Comparison of ENCODE assay signal across 10 cellular contexts in the genomic region with DNA sequence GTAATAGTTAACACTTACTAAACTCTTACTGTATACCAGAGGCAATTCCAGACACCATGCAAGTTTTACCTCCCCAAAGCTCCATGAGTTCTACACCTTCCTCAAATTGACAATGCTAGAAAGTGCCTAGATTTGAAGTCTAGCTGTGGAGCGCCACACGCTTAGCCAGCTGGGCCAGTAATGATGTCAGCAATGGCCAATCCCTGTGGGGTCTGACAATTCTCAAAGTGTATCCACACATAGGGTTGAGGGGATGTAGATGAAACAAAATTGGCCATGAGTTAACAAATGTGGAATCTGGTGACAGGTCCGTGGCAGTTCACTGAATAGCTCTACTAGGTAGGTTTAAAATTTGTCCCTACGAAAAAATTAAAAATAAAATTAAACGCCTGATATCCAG. TPM values are rescaled to one million over a fixed set of nuclear protein-coding genes. Genes with fewer than 3 reads are reported as not detected.
DNase-seq lines count a peak whose midpoint lies in the region; ATAC-seq and TF ChIP-seq lines count a peak whose summit lies in the region.
"Had no signal": no experiment of that assay in that cellular context is flagged by ENCODE, and none has a peak within 500 bp of the region (broad histone marks: within the 10 kb centered on the region; RNA-seq: fewer than 3 reads in every experiment).

No MANE protein-coding gene starts in this region.

- H3K4me1 ChIP-seq in left ventricle myocardium inferior (peaks cover 28% of the 10 kb centered on the region), upper lobe of right lung (peaks cover 14% of the 10 kb centered on the region)

- peaks cover 11% of the 10 kb centered on the region for H3K4me1 Mint-ChIP-seq in activated CD8-positive, alpha-beta T cell treated with anti-CD3 and anti-CD28 coated beads, Interleukin-2, amount 10 ng/mL, durations not matched to agents 7 days and 5 days (ENCODE audit: low read depth)
- peaks cover 17 to 20% of the 10 kb centered on the region in 2 donors for H3K4me1 Mint-ChIP-seq in immature natural killer cell

- H3K9me3 Mint-ChIP-seq in activated CD8-positive, alpha-beta T cell treated with anti-CD3 and anti-CD28 coated beads, Interleukin-2, amount 10 ng/mL, durations not matched to agents 7 days and 5 days (ENCODE audit: insufficient read depth), result no peaks in the 10 kb centered on the region
- H3K9me3 Mint-ChIP-seq in immature natural killer cell, result no peaks in the 10 kb centered on the region

- CTCF ChIA-PET in activated CD8-positive, alpha-beta T cell treated with anti-CD3 and anti-CD28 coated beads, Interleukin-2, amount 10 ng/mL, durations not matched to agents 7 days and 5 days (lab: Charles Lee), result interaction anchor here (1.1 to 3.6 kb wide), 4 partner anchors 10 to 120 kb away, joined by 3 to 51 read pairs (median 6); no protein-coding TSS in a partner anchor
- CTCF ChIA-PET in HEK293T (lab: Yijun Ruan, JAX), result interaction anchor here (4.0 kb wide), 1 partner anchor 15 kb away, joined by 12 read pairs; no protein-coding TSS in a partner anchor

- no peak for TF ChIP-seq CTCF in left ventricle myocardium inferior (IDR thresholded peaks at IDR 0.05; ENCODE audit: borderline replicate concordance)
- no peak for TF ChIP-seq CTCF in upper lobe of right lung (IDR thresholded peaks at IDR 0.05)

- H3K36me3 ChIP-seq in left ventricle myocardium inferior (no peaks in the 10 kb centered on the region), upper lobe of right lung (no peaks in the 10 kb centered on the region)

- no peaks in the 10 kb centered on the region for H3K9me3 ChIP-seq in left ventricle myocardium inferior (replicated peaks)
- no peaks in the 10 kb centered on the region for H3K9me3 ChIP-seq in upper lobe of right lung
- H3K9me3 ChIP-seq: testis had no signal

- intact Hi-C loops in left ventricle myocardium inferior (cut with micrococcal nuclease) (no loop called here), Right ventricle myocardium inferior (cut with DNase I) (no loop called here), upper lobe of right lung (cut with DNase I) (no loop called here)

- H3K4me3 ChIP-seq in left ventricle myocardium inferior (peak overlapping the region; percentile 95), upper lobe of right lung (peak overlapping the region; percentile 80)

- peaks cover 4% of the 10 kb centered on the region for H3K36me3 Mint-ChIP-seq in activated CD8-positive, alpha-beta T cell treated with anti-CD3 and anti-CD28 coated beads, Interleukin-2, amount 10 ng/mL, durations not matched to agents 7 days and 5 days (ENCODE audit: low read depth)
- H3K36me3 Mint-ChIP-seq in immature natural killer cell, result peaks cover 0 to 9% (median 0%) of the 10 kb centered on the region in 3 donors

- no peak for ATAC-seq in Right ventricle myocardium inferior
- ATAC-seq in activated CD8-positive, alpha-beta T cell treated with anti-CD3 and anti-CD28 coated beads, Interleukin-2, amount 10 ng/mL, durations not matched to agents 7 days and 5 days, result no peak
- no peak for ATAC-seq in upper lobe of right lung

- DNase-seq in left ventricle myocardium inferior, result no peak
- DNase-seq in Right ventricle myocardium inferior (ENCODE audit: missing footprints), result no peak
- DNase-seq in activated CD8-positive, alpha-beta T cell treated with anti-CD3 and anti-CD28 coated beads, Interleukin-2, amount 10 ng/mL, durations not matched to agents 7 days and 5 days, result no peak
- DNase-seq in immature natural killer cell, result no peak
- DNase-seq in upper lobe of right lung, result no peak
- DNase-seq in Ammon's horn (ENCODE audit: low spot score), result no peak
- no peak for DNase-seq in mucosa of gallbladder (ENCODE audit: low spot score)
- no peak for DNase-seq in HEK293T (ENCODE audit: extremely low spot score)
- DNase-seq: activated CD4-positive, CD25-positive, alpha-beta regulatory T cell treated with anti-CD3 and anti-CD28 coated beads, Interleukin-2, amount 50 U/mL, for 72 hours; testis had no signal

- H3K27me3 ChIP-seq in left ventricle myocardium inferior (ENCODE audit: low read depth) (no peaks in the 10 kb centered on the region), upper lobe of right lung (no peaks in the 10 kb centered on the region)
- H3K27me3 ChIP-seq: testis had no signal

- POLR2A ChIA-PET in activated CD8-positive, alpha-beta T cell treated with anti-CD3 and anti-CD28 coated beads, Interleukin-2, amount 10 ng/mL, durations not matched to agents 7 days and 5 days (lab: Charles Lee), result interaction anchor here (1.5 to 2.6 kb wide), 4 partner anchors 13 to 37 kb away, joined by 5 to 18 read pairs (median 7); a partner anchor contains a TSS
- POLR2A ChIA-PET in HEK293T (lab: Yijun Ruan, JAX), result interaction anchor here (0.8 to 3.4 kb wide), 6 partner anchors 14 to 151 kb away, joined by 3 to 21 read pairs (median 6); a partner anchor contains a TSS

- H3K27ac ChIP-seq in left ventricle myocardium inferior (replicated peaks) (no peak overlapping the region), upper lobe of right lung (no peak overlapping the region)

- H3K27ac Mint-ChIP-seq in activated CD8-positive, alpha-beta T cell treated with anti-CD3 and anti-CD28 coated beads, Interleukin-2, amount 10 ng/mL, durations not matched to agents 7 days and 5 days, result no peak overlapping the region
- H3K27ac Mint-ChIP-seq in immature natural killer cell, result no peak overlapping the region

- peak overlapping the region; percentile 99 for H3K4me3 Mint-ChIP-seq in activated CD8-positive, alpha-beta T cell treated with anti-CD3 and anti-CD28 coated beads, Interleukin-2, amount 10 ng/mL, durations not matched to agents 7 days and 5 days
- peak overlapping the region; percentile 93 to 100 (median 98) for H3K4me3 Mint-ChIP-seq in immature natural killer cell

- H3K27me3 Mint-ChIP-seq in activated CD8-positive, alpha-beta T cell treated with anti-CD3 and anti-CD28 coated beads, Interleukin-2, amount 10 ng/mL, durations not matched to agents 7 days and 5 days (ENCODE audit: low read depth), result peaks cover 10% of the 10 kb centered on the region
- peaks cover 2 to 4% (median 4%) of the 10 kb centered on the region in 3 donors for H3K27me3 Mint-ChIP-seq in immature natural killer cell (ENCODE audit: low read depth in 3 of 3)

TF ChIP-seq in HEK293T, 16 proteins besides CTCF, POLR2A, EP300 and RAD21:
- TF ChIP-seq ELF4 (IDR thresholded peaks at IDR 0.05) (no peak), ARNT (IDR thresholded peaks at IDR 0.05) (no peak), ZNF384 (IDR thresholded peaks at IDR 0.05) (no peak), FOXA1 (IDR thresholded peaks at IDR 0.05) (no peak), HDGF (IDR thresholded peaks at IDR 0.05; ENCODE audit: borderline replicate concordance) (no peak), NFRKB (IDR thresholded peaks at IDR 0.05) (no peak), LEF1 (IDR thresholded peaks at IDR 0.05; ENCODE audit: borderline replicate concordance) (no peak), TARDBP (IDR thresholded peaks at IDR 0.05) (no peak)
TF ChIP-seq in HEK293T: peak in this region for 0.

RNA-seq across cellular contexts. Expression of a gene that starts 1.3 kb away (rescaled TPM):
- total RNA-seq in left ventricle myocardium inferior, result 6.3 TPM
- total RNA-seq in Right ventricle myocardium inferior, result 5.8 TPM
- 1 to 10 TPM; 8.7 to 9.0 TPM for total RNA-seq in activated CD8-positive, alpha-beta T cell treated with anti-CD3 and anti-CD28 coated beads, Interleukin-2, amount 10 ng/mL, durations not matched to agents 7 days and 5 days
- polyA plus RNA-seq in immature natural killer cell, result 1 to 10 TPM in 2 of 3 donors, not detected in 1; 2.7 to 5.1 TPM
- 8.3 TPM for total RNA-seq in upper lobe of right lung
- total RNA-seq in mucosa of gallbladder, result 12.3 TPM

RNA-seq across cellular contexts. Expression of a gene that starts 28.9 kb away (rescaled TPM):
- not detected for total RNA-seq in left ventricle myocardium inferior
- 0.08 TPM for total RNA-seq in Right ventricle myocardium inferior
- total RNA-seq in activated CD8-positive, alpha-beta T cell treated with anti-CD3 and anti-CD28 coated beads, Interleukin-2, amount 10 ng/mL, durations not matched to agents 7 days and 5 days, result not detected
- polyA plus RNA-seq in immature natural killer cell, result under 1 TPM in 1 of 3 donors, not detected in 2; 0.22 TPM
- 0.43 TPM for total RNA-seq in upper lobe of right lung
- total RNA-seq in mucosa of gallbladder, result 0.12 TPM

RNA-seq across cellular contexts. Expression of a gene that starts 36.9 kb away (rescaled TPM):
- total RNA-seq in left ventricle myocardium inferior, result 49.3 TPM
- 55.7 TPM for total RNA-seq in Right ventricle myocardium inferior
- total RNA-seq in activated CD8-positive, alpha-beta T cell treated with anti-CD3 and anti-CD28 coated beads, Interleukin-2, amount 10 ng/mL, durations not matched to agents 7 days and 5 days, result 100 to 1,000 TPM; 338 to 339 TPM
- 100 to 1,000 TPM; 351 to 390 (median 365) TPM for polyA plus RNA-seq in immature natural killer cell
- 83.7 TPM for total RNA-seq in upper lobe of right lung
- 85.8 TPM for total RNA-seq in mucosa of gallbladder
